2 cellular contexts compared by ENCODE assay signal in genomic region chr1:212135166-212135565, GRCh38.
TF ChIP-seq lines count a peak whose summit lies in the region.

No MANE protein-coding gene starts in this region.

TF ChIP-seq in HEK293, 187 proteins besides CTCF, POLR2A, EP300 and RAD21:
- TF ChIP-seq ZNF555 (tag by site-specific recombination; conservative IDR thresholded peaks at IDR 0.05) (no peak), ZNF529 (tag by site-specific recombination; IDR thresholded peaks at IDR 0.05; ENCODE audit: insufficient replicate concordance) (peak; percentile 99), ZBTB1 (tag by site-specific recombination; IDR thresholded peaks at IDR 0.05) (no peak)

TF ChIP-seq in H1, 55 proteins besides CTCF, POLR2A, EP300 and RAD21:
- TF ChIP-seq SIN3A (conservative IDR thresholded peaks at IDR 0.05 in 1 of 2, IDR thresholded peaks at IDR 0.05 in 1 of 2; ENCODE audit: low read depth in 1 of 2, low read length in 2 of 2): no peak
- TF ChIP-seq KDM5A (IDR thresholded peaks at IDR 0.05; ENCODE audit: low read length): no peak
- TF ChIP-seq NANOG (IDR thresholded peaks at IDR 0.05; ENCODE audit: insufficient read depth, low read depth, low read length, poor library complexity, severe bottlenecking): no peak
- TF ChIP-seq, protein P1, sequence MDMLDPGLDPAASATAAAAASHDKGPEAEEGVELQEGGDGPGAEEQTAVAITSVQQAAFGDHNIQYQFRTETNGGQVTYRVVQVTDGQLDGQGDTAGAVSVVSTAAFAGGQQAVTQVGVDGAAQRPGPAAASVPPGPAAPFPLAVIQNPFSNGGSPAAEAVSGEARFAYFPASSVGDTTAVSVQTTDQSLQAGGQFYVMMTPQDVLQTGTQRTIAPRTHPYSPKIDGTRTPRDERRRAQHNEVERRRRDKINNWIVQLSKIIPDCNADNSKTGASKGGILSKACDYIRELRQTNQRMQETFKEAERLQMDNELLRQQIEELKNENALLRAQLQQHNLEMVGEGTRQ (IDR thresholded peaks at IDR 0.05; ENCODE audit: low read length): no peak
- no peak for TF ChIP-seq SIX5 (IDR thresholded peaks at IDR 0.05; ENCODE audit: low read depth, low read length)
